In genomic region chr9:60545346-60546315, GRCh38 we compare ENCODE assay signal across 27 cellular contexts.
"Had no signal": no experiment of that assay in that cellular context is flagged by ENCODE, and none has a peak within 500 bp of the region (broad histone marks: within the 10 kb centered on the region; RNA-seq: fewer than 3 reads in every experiment).

No MANE protein-coding gene starts in this region.

- ATAC-seq: activated CD4-positive, CD25-positive, alpha-beta regulatory T cell treated with anti-CD3 and anti-CD28 coated beads, Interleukin-2, amount 50 U/mL, for 24 hours; gastroesophageal sphincter; stimulated activated effector memory CD8-positive, alpha-beta T cell treated with anti-CD3 and anti-CD28 coated beads, Interleukin-12 subunit alpha, Interleukin-12 subunit beta, amount 100 ng/mL, for 72 hours had no signal

- H3K27me3 Mint-ChIP-seq: activated CD4-positive, alpha-beta memory T cell treated with anti-CD3 and anti-CD28 coated beads, Interleukin-2, amount 10 ng/mL, durations not matched to agents 7 days and 5 days; activated CD4-positive, alpha-beta T cell treated with anti-CD3 and anti-CD28 coated beads, Interleukin-2, amount 10 ng/mL, durations not matched to agents 7 days and 5 days; activated naive CD4-positive, alpha-beta T cell treated with anti-CD3 and anti-CD28 coated beads, Interleukin-2, amount 10 ng/mL, durations not matched to agents 7 days and 5 days; activated naive CD8-positive, alpha-beta T cell treated with anti-CD3 and anti-CD28 coated beads, Interleukin-2, amount 10 ng/mL, durations not matched to agents 7 days and 5 days; activated T-cell treated with anti-CD3 and anti-CD28 coated beads, Interleukin-2, amount 50 U/mL, for 24 hours; progenitor cell of endocrine pancreas; stimulated activated naive CD8-positive, alpha-beta T cell treated with anti-CD3 and anti-CD28 coated beads, Interleukin-15, Interleukin-2, amounts not matched to agents 100 ng/mL and 50 ng/mL, for 24 hours had no signal

- H3K4me1 Mint-ChIP-seq: activated CD4-positive, alpha-beta memory T cell treated with anti-CD3 and anti-CD28 coated beads, Interleukin-2, amount 10 ng/mL, durations not matched to agents 7 days and 5 days; activated CD4-positive, alpha-beta T cell treated with anti-CD3 and anti-CD28 coated beads, Interleukin-2, amount 10 ng/mL, durations not matched to agents 7 days and 5 days; activated naive CD4-positive, alpha-beta T cell treated with anti-CD3 and anti-CD28 coated beads, Interleukin-2, amount 10 ng/mL, durations not matched to agents 7 days and 5 days; activated naive CD8-positive, alpha-beta T cell treated with anti-CD3 and anti-CD28 coated beads, Interleukin-2, amount 10 ng/mL, durations not matched to agents 7 days and 5 days; immature natural killer cell; nephron; stimulated activated effector memory CD8-positive, alpha-beta T cell treated with anti-CD3 and anti-CD28 coated beads, Interleukin-12 subunit alpha, Interleukin-12 subunit beta, amount 100 ng/mL, for 72 hours had no signal

- H3K9me3 Mint-ChIP-seq: stimulated activated naive CD8-positive, alpha-beta T cell treated with anti-CD3 and anti-CD28 coated beads, Interleukin-15, Interleukin-2, amounts not matched to agents 100 ng/mL and 50 ng/mL, for 24 hours had no signal

- H3K27me3 ChIP-seq: brain microvascular endothelial cell, gastroesophageal sphincter, hepatocyte, thyroid gland had no signal

- H3K36me3 ChIP-seq: brain microvascular endothelial cell, gastroesophageal sphincter, thyroid gland, WERI-Rb-1 had no signal

- H3K27ac ChIP-seq: brain microvascular endothelial cell, gastroesophageal sphincter, hepatocyte, thyroid gland, WERI-Rb-1 had no signal

- H3K36me3 Mint-ChIP-seq: activated naive CD4-positive, alpha-beta T cell treated with anti-CD3 and anti-CD28 coated beads, Interleukin-2, amount 10 ng/mL, durations not matched to agents 7 days and 5 days; stimulated activated effector memory CD8-positive, alpha-beta T cell treated with anti-CD3 and anti-CD28 coated beads, Interleukin-12 subunit alpha, Interleukin-12 subunit beta, amount 100 ng/mL, for 72 hours had no signal

- H3K4me2 ChIP-seq: hepatocyte had no signal

- DNase-seq: activated CD4-positive, alpha-beta memory T cell treated with anti-CD3 and anti-CD28 coated beads, Interleukin-2, amount 10 ng/mL, durations not matched to agents 7 days and 5 days; activated CD4-positive, alpha-beta T cell treated with anti-CD3 and anti-CD28 coated beads, Interleukin-2, amount 10 ng/mL, durations not matched to agents 7 days and 5 days; activated CD8-positive, alpha-beta memory T cell treated with anti-CD3 and anti-CD28 coated beads, Interleukin-2, amount 50 U/mL, for 48 hours; activated gamma-delta T cell; activated naive CD4-positive, alpha-beta T cell treated with anti-CD3 and anti-CD28 coated beads, Interleukin-2, amount 10 ng/mL, durations not matched to agents 7 days and 5 days; activated naive CD8-positive, alpha-beta T cell treated with anti-CD3 and anti-CD28 coated beads, Interleukin-2, amount 10 ng/mL, durations not matched to agents 7 days and 5 days; activated T-cell treated with anti-CD3 and anti-CD28 coated beads, Interleukin-2, amount 50 U/mL, for 24 hours; brain microvascular endothelial cell; immature natural killer cell; mesendoderm; retina; stimulated activated CD4-positive, alpha-beta T cell treated with anti-CD3 and anti-CD28 coated beads, Interleukin-4, amount 100 ng/mL, for 24 hours; SW 1271; T1000; thyroid gland; WERI-Rb-1 had no signal

- H3K4me1 ChIP-seq: gastroesophageal sphincter, thyroid gland had no signal

- H3K9me3 ChIP-seq: thyroid gland had no signal

- FAIRE-seq: astrocyte, endothelial cell of umbilical vein had no signal

- H3K4me3 ChIP-seq: gastroesophageal sphincter, hepatocyte, lung, thyroid gland had no signal

- H3K27ac Mint-ChIP-seq: activated CD4-positive, alpha-beta memory T cell treated with anti-CD3 and anti-CD28 coated beads, Interleukin-2, amount 10 ng/mL, durations not matched to agents 7 days and 5 days; activated CD4-positive, alpha-beta T cell treated with anti-CD3 and anti-CD28 coated beads, Interleukin-2, amount 10 ng/mL, durations not matched to agents 7 days and 5 days; activated naive CD4-positive, alpha-beta T cell treated with anti-CD3 and anti-CD28 coated beads, Interleukin-2, amount 10 ng/mL, durations not matched to agents 7 days and 5 days; activated naive CD8-positive, alpha-beta T cell treated with anti-CD3 and anti-CD28 coated beads, Interleukin-2, amount 10 ng/mL, durations not matched to agents 7 days and 5 days; activated T-cell treated with anti-CD3 and anti-CD28 coated beads, Interleukin-2, amount 50 U/mL, for 24 hours; immature natural killer cell; nephron; progenitor cell of endocrine pancreas; stimulated activated effector memory CD8-positive, alpha-beta T cell treated with anti-CD3 and anti-CD28 coated beads, Interleukin-12 subunit alpha, Interleukin-12 subunit beta, amount 100 ng/mL, for 72 hours; stimulated activated naive CD8-positive, alpha-beta T cell treated with anti-CD3 and anti-CD28 coated beads, Interleukin-15, Interleukin-2, amounts not matched to agents 100 ng/mL and 50 ng/mL, for 24 hours; T-helper 1 cell treated with Interleukin-12 subunit alpha and Interleukin-12 subunit beta and Interleukin-4 antibody, amounts not matched to agents 30 μg/mL and 1 μg/mL, for 36 hours had no signal

- H3K79me2 ChIP-seq: hepatocyte had no signal

- H2AFZ ChIP-seq: hepatocyte had no signal

- H3K4me3 Mint-ChIP-seq: activated CD4-positive, alpha-beta memory T cell treated with anti-CD3 and anti-CD28 coated beads, Interleukin-2, amount 10 ng/mL, durations not matched to agents 7 days and 5 days; activated CD4-positive, alpha-beta T cell treated with anti-CD3 and anti-CD28 coated beads, Interleukin-2, amount 10 ng/mL, durations not matched to agents 7 days and 5 days; activated naive CD4-positive, alpha-beta T cell treated with anti-CD3 and anti-CD28 coated beads, Interleukin-2, amount 10 ng/mL, durations not matched to agents 7 days and 5 days; activated naive CD8-positive, alpha-beta T cell treated with anti-CD3 and anti-CD28 coated beads, Interleukin-2, amount 10 ng/mL, durations not matched to agents 7 days and 5 days; activated T-cell treated with anti-CD3 and anti-CD28 coated beads, Interleukin-2, amount 50 U/mL, for 24 hours; immature natural killer cell; nephron; stimulated activated effector memory CD8-positive, alpha-beta T cell treated with anti-CD3 and anti-CD28 coated beads, Interleukin-12 subunit alpha, Interleukin-12 subunit beta, amount 100 ng/mL, for 72 hours; stimulated activated naive CD8-positive, alpha-beta T cell treated with anti-CD3 and anti-CD28 coated beads, Interleukin-15, Interleukin-2, amounts not matched to agents 100 ng/mL and 50 ng/mL, for 24 hours; T-helper 1 cell treated with Interleukin-12 subunit alpha and Interleukin-12 subunit beta and Interleukin-4 antibody, amounts not matched to agents 30 μg/mL and 1 μg/mL, for 36 hours had no signal
